ENCODE assay signal across 13 cellular contexts in genomic region chr18:55014095-55014494, GRCh38.
DNase-seq lines count a peak whose midpoint lies in the region; ATAC-seq and TF ChIP-seq lines count a peak whose summit lies in the region.
"Had no signal": no experiment of that assay in that cellular context is flagged by ENCODE, and none has a peak within 500 bp of the region (broad histone marks: within the 10 kb centered on the region; RNA-seq: fewer than 3 reads in every experiment).

No MANE protein-coding gene starts in this region.

- no peak for TF ChIP-seq CTCF in epithelial cell of esophagus (IDR thresholded peaks at IDR 0.05; ENCODE audit: insufficient read depth, low read depth, low read length, missing control alignments)

- H3K27me3 ChIP-seq in HUES6 (ENCODE audit: control insufficient read depth, insufficient read depth, low read length) = no peaks in the 10 kb centered on the region
- H3K27me3 ChIP-seq: BLaER1 had no signal

- H3K9me3 ChIP-seq in HUES6 (ENCODE audit: control insufficient read depth, insufficient read depth, low read depth, low read length) = no peaks in the 10 kb centered on the region
- H3K9me3 ChIP-seq: A549, BLaER1 had no signal

- no peak overlapping the region for H3K4me3 Mint-ChIP-seq in stimulated activated naive B cell treated with anti-CD40 and anti-IgM and Interleukin-4, amounts not matched to agents 10 μg/mL and 1 μg/mL and 100 μg/mL, for 72 hours
- H3K4me3 Mint-ChIP-seq: CD8-positive, alpha-beta memory T cell had no signal

- H3K9me3 Mint-ChIP-seq in stimulated activated naive B cell treated with anti-CD40 and anti-IgM and Interleukin-4, amounts not matched to agents 10 μg/mL and 1 μg/mL and 100 μg/mL, for 72 hours = no peaks in the 10 kb centered on the region
- H3K9me3 Mint-ChIP-seq: CD8-positive, alpha-beta memory T cell had no signal

- peaks cover 1 to 13% of the 10 kb centered on the region in 2 donors for H3K4me1 Mint-ChIP-seq in stimulated activated naive B cell treated with anti-CD40 and anti-IgM and Interleukin-4, amounts not matched to agents 10 μg/mL and 1 μg/mL and 100 μg/mL, for 72 hours
- H3K4me1 Mint-ChIP-seq: CD8-positive, alpha-beta memory T cell had no signal

- H3K27ac ChIP-seq in HUES6 (ENCODE audit: low read depth, low read length) = 0 out of 2 replicates have a peak overlapping the region, but pooled peaks have one; percentile 9
- H3K27ac ChIP-seq: A549, BLaER1 had no signal

- DNase-seq in epithelial cell of esophagus (ENCODE audit: low read depth) (peak; percentile 17), epidermal melanocyte (ENCODE audit: insufficient read length, low spot score) (no peak), AG20443 (ENCODE audit: low spot score) (no peak), UCSD-AML1 (lab: John Stamatoyannopoulos, UW; ENCODE audit: unreplicated experiment) (no peak)
- no peak for DNase-seq in stimulated activated naive B cell treated with anti-CD40 and anti-IgM and Interleukin-4, amounts not matched to agents 10 μg/mL and 1 μg/mL and 100 μg/mL, for 72 hours
- DNase-seq: CD8-positive, alpha-beta memory T cell; DMS79 had no signal

- peaks cover 3 to 13% of the 10 kb centered on the region in 2 donors for H3K27me3 Mint-ChIP-seq in stimulated activated naive B cell treated with anti-CD40 and anti-IgM and Interleukin-4, amounts not matched to agents 10 μg/mL and 1 μg/mL and 100 μg/mL, for 72 hours

- H3K4me3 ChIP-seq in HUES6 (ENCODE audit: low read depth, low read length) = no peak overlapping the region
- no peak overlapping the region for H3K4me3 ChIP-seq in epithelial cell of esophagus (ENCODE audit: low read length)
- H3K4me3 ChIP-seq: A549, BLaER1 had no signal

- no peak overlapping the region for H3K27ac Mint-ChIP-seq in stimulated activated naive B cell treated with anti-CD40 and anti-IgM and Interleukin-4, amounts not matched to agents 10 μg/mL and 1 μg/mL and 100 μg/mL, for 72 hours
- H3K27ac Mint-ChIP-seq: CD8-positive, alpha-beta memory T cell had no signal

- no peaks in the 10 kb centered on the region for H3K36me3 Mint-ChIP-seq in stimulated activated naive B cell treated with anti-CD40 and anti-IgM and Interleukin-4, amounts not matched to agents 10 μg/mL and 1 μg/mL and 100 μg/mL, for 72 hours
- H3K36me3 Mint-ChIP-seq: CD8-positive, alpha-beta memory T cell had no signal

- no peaks in the 10 kb centered on the region for H3K36me3 ChIP-seq in HUES6 (ENCODE audit: control insufficient read depth, insufficient read depth, low read length)
- H3K36me3 ChIP-seq: BLaER1 had no signal

- H3K4me1 ChIP-seq in HUES6 (ENCODE audit: control insufficient read depth, insufficient read depth, low read length) = peaks cover 22% of the 10 kb centered on the region
- H3K4me1 ChIP-seq: BLaER1 had no signal

- H3K9ac ChIP-seq in HUES6 (ENCODE audit: low read length) = no peak overlapping the region
- H3K9ac ChIP-seq: BLaER1 had no signal

- ATAC-seq in GM18867 (IDR thresholded peaks at IDR 0.05; ENCODE audit: unreplicated experiment) (peak; percentile 60), HG03439 (IDR thresholded peaks at IDR 0.05; ENCODE audit: unreplicated experiment) (no peak)
- peak; percentile 19 to 39 for ATAC-seq in stimulated activated naive B cell treated with anti-CD40 and anti-IgM and Interleukin-4, amounts not matched to agents 10 μg/mL and 1 μg/mL and 100 μg/mL, for 72 hours (replicated peaks)
- ATAC-seq: A549, HCT116 had no signal
